8 cellular contexts compared by ENCODE assay signal in genomic region chr13:42594577-42595571, GRCh38. TPM values are rescaled to one million over a fixed set of nuclear protein-coding genes. Genes with fewer than 3 reads are reported as not detected.
DNase-seq lines count a peak whose midpoint lies in the region; ATAC-seq and TF ChIP-seq lines count a peak whose summit lies in the region.

No MANE protein-coding gene starts in this region.

- H3K4me3 Mint-ChIP-seq in activated CD4-positive, alpha-beta memory T cell treated with anti-CD3 and anti-CD28 coated beads for 36 hours, result no peak overlapping the region
- no peak overlapping the region for H3K4me3 Mint-ChIP-seq in endodermal cell
- H3K4me3 Mint-ChIP-seq in mesothelial cell of epicardium, result no peak overlapping the region
- no peak overlapping the region for H3K4me3 Mint-ChIP-seq in stimulated activated naive B cell treated with anti-CD40 and anti-IgM and Interleukin-4, amounts not matched to agents 10 μg/mL and 1 μg/mL and 100 μg/mL, for 72 hours

- H3K36me3 Mint-ChIP-seq in activated CD4-positive, alpha-beta memory T cell treated with anti-CD3 and anti-CD28 coated beads for 36 hours, result no peaks in the 10 kb centered on the region
- H3K36me3 Mint-ChIP-seq in endodermal cell (ENCODE audit: low read depth) (no peaks in the 10 kb centered on the region), mesothelial cell of epicardium (no peaks in the 10 kb centered on the region)
- H3K36me3 Mint-ChIP-seq in stimulated activated naive B cell treated with anti-CD40 and anti-IgM and Interleukin-4, amounts not matched to agents 10 μg/mL and 1 μg/mL and 100 μg/mL, for 72 hours, result no peaks in the 10 kb centered on the region

- no peaks in the 10 kb centered on the region for H3K4me1 Mint-ChIP-seq in activated CD4-positive, alpha-beta memory T cell treated with anti-CD3 and anti-CD28 coated beads for 36 hours (ENCODE audit: low read depth)
- peaks cover 33% of the 10 kb centered on the region for H3K4me1 Mint-ChIP-seq in endodermal cell
- peaks cover 21% of the 10 kb centered on the region for H3K4me1 Mint-ChIP-seq in mesothelial cell of epicardium
- peaks cover 0 to 2% of the 10 kb centered on the region in 2 donors for H3K4me1 Mint-ChIP-seq in stimulated activated naive B cell treated with anti-CD40 and anti-IgM and Interleukin-4, amounts not matched to agents 10 μg/mL and 1 μg/mL and 100 μg/mL, for 72 hours

- no peaks in the 10 kb centered on the region for H3K27me3 Mint-ChIP-seq in activated CD4-positive, alpha-beta memory T cell treated with anti-CD3 and anti-CD28 coated beads for 36 hours
- H3K27me3 Mint-ChIP-seq in endodermal cell (ENCODE audit: insufficient read depth) (peaks cover 5% of the 10 kb centered on the region), mesothelial cell of epicardium (ENCODE audit: low read depth) (peaks cover 19% of the 10 kb centered on the region)
- peaks cover 7 to 24% of the 10 kb centered on the region in 2 donors for H3K27me3 Mint-ChIP-seq in stimulated activated naive B cell treated with anti-CD40 and anti-IgM and Interleukin-4, amounts not matched to agents 10 μg/mL and 1 μg/mL and 100 μg/mL, for 72 hours

- ATAC-seq in HG02885 (IDR thresholded peaks at IDR 0.05; ENCODE audit: poor library complexity, unreplicated experiment) (peak; percentile 70), HG02588 (IDR thresholded peaks at IDR 0.05; ENCODE audit: unreplicated experiment) (no peak)
- ATAC-seq in stimulated activated naive B cell treated with anti-CD40 and anti-IgM and Interleukin-4, amounts not matched to agents 10 μg/mL and 1 μg/mL and 100 μg/mL, for 72 hours (replicated peaks), result peak; percentile 52 to 63

- TF ChIP-seq CTCF in endodermal cell (conservative IDR thresholded peaks at IDR 0.05) (peak; percentile 95), mesothelial cell of epicardium (IDR thresholded peaks at IDR 0.05; ENCODE audit: unreplicated experiment) (peak; percentile 95)

- CTCF ChIA-PET in activated CD4-positive, alpha-beta memory T cell treated with anti-CD3 and anti-CD28 coated beads for 36 hours (lab: Charles Lee), result interaction anchor here (0.6 to 2.3 kb wide), 18 partner anchors 11 to 1209 kb away, joined by 3 to 11 read pairs (median 4); no protein-coding TSS in a partner anchor

- POLR2A ChIA-PET in activated CD4-positive, alpha-beta memory T cell treated with anti-CD3 and anti-CD28 coated beads for 36 hours (lab: Charles Lee), result interaction anchor here (0.6 kb wide), 1 partner anchor 88 kb away, joined by 3 read pairs; no protein-coding TSS in a partner anchor

- no peak overlapping the region for H3K27ac Mint-ChIP-seq in activated CD4-positive, alpha-beta memory T cell treated with anti-CD3 and anti-CD28 coated beads for 36 hours
- H3K27ac Mint-ChIP-seq in endodermal cell (no peak overlapping the region), mesothelial cell of epicardium (no peak overlapping the region)
- peak overlapping the region; percentile 81 for H3K27ac Mint-ChIP-seq in stimulated activated naive B cell treated with anti-CD40 and anti-IgM and Interleukin-4, amounts not matched to agents 10 μg/mL and 1 μg/mL and 100 μg/mL, for 72 hours

- intact Hi-C loops in activated CD4-positive, alpha-beta memory T cell treated with anti-CD3 and anti-CD28 coated beads for 36 hours (cut with micrococcal nuclease), result loop anchor here (5.0 to 10.0 kb wide), 4 partner anchors 210 to 1212 kb away; no protein-coding TSS in a partner anchor

- H3K36me3 ChIP-seq in endodermal cell (ENCODE audit: control insufficient read depth, insufficient read depth, low read length), result no peaks in the 10 kb centered on the region

- peaks cover 4% of the 10 kb centered on the region for H3K27me3 ChIP-seq in endodermal cell (ENCODE audit: control insufficient read depth, insufficient read depth, low read length, poor library complexity, severe bottlenecking)

- DNase-seq in DMS79 (lab: John Stamatoyannopoulos, UW), result peak; percentile 69
- DNase-seq in NCI-H526 (lab: John Stamatoyannopoulos, UW), result peak; percentile 31 to 83
- peak; percentile 67 for DNase-seq in activated CD4-positive, alpha-beta memory T cell treated with anti-CD3 and anti-CD28 coated beads for 36 hours
- DNase-seq in endodermal cell, result peak; percentile 80
- peak in 1 of 2 experiments; percentile 70 for DNase-seq in mesothelial cell of epicardium (ENCODE audit: low spot score in 2 of 2, unreplicated experiment in 2 of 2)
- DNase-seq in stimulated activated naive B cell treated with anti-CD40 and anti-IgM and Interleukin-4, amounts not matched to agents 10 μg/mL and 1 μg/mL and 100 μg/mL, for 72 hours, result peak; percentile 20

- no peak overlapping the region for H3K4me3 ChIP-seq in endodermal cell (ENCODE audit: low read length)

- WGBS in endodermal cell (ENCODE audit: insufficient coverage in 1 of 2, insufficient read length in 1 of 2), 2 experiments, result 29 to 36% methylated on average over 7 to 9 of the region's 10 CpGs

- no peaks in the 10 kb centered on the region for H3K9me3 ChIP-seq in endodermal cell (ENCODE audit: control insufficient read depth, low read length)

- no peaks in the 10 kb centered on the region for H3K9me3 Mint-ChIP-seq in activated CD4-positive, alpha-beta memory T cell treated with anti-CD3 and anti-CD28 coated beads for 36 hours
- H3K9me3 Mint-ChIP-seq in endodermal cell, result no peaks in the 10 kb centered on the region
- no peaks in the 10 kb centered on the region for H3K9me3 Mint-ChIP-seq in mesothelial cell of epicardium
- H3K9me3 Mint-ChIP-seq in stimulated activated naive B cell treated with anti-CD40 and anti-IgM and Interleukin-4, amounts not matched to agents 10 μg/mL and 1 μg/mL and 100 μg/mL, for 72 hours, result no peaks in the 10 kb centered on the region

- no peak overlapping the region for H3K9ac ChIP-seq in endodermal cell (ENCODE audit: extremely low read depth, low read length, poor library complexity, severe bottlenecking)

- H3K27ac ChIP-seq in endodermal cell (ENCODE audit: low read depth, low read length), result no peak overlapping the region

- no peaks in the 10 kb centered on the region for H3K4me1 ChIP-seq in endodermal cell (ENCODE audit: control insufficient read depth, insufficient read depth, low read length)

RNA-seq across cellular contexts. Expression of gene TNFSF11, which starts 20.9 kb away (rescaled TPM):
- total RNA-seq in activated CD4-positive, alpha-beta memory T cell treated with anti-CD3 and anti-CD28 coated beads for 36 hours, result 1 to 10 TPM; 3.7 to 4.5 TPM
- total RNA-seq in endodermal cell (1 to 10 TPM in 1 of 2 donors, under 1 TPM in 1; 0.53 to 1.1 TPM), mesothelial cell of epicardium (0.20 TPM in 1 of 3 replicates, not detected in the others)
- polyA plus RNA-seq in endodermal cell (2013, experiment 1 of 2), result 0.28 TPM
- 0.17 TPM for polyA plus RNA-seq in endodermal cell (2013, experiment 2 of 2)
